ENCODE assay signal across 29 cellular contexts in the genomic region with DNA sequence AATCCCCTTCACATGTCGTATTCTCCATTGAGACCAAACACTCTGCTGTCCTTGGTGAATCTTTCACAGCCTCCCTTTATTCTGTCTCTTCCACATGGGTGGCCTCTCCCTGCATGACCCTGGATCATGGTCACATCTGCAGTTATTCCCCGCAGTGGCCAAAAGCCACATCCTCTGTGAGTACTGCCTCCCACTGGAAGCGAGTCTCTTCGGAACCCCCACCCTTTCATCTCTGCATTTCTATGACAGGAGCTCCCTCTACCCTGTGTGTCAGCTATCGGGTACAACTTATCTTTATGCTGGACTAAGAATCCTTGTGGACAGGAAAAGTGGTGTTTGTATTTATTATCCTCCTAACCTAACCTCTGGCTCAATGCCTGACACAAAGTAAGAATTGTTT. TPM values are rescaled to one million over a fixed set of nuclear protein-coding genes. Genes with fewer than 3 reads are reported as not detected.
"Had no signal": no experiment of that assay in that cellular context is flagged by ENCODE, and none has a peak within 500 bp of the region (broad histone marks: within the 10 kb centered on the region; RNA-seq: fewer than 3 reads in every experiment).

No MANE protein-coding gene starts in this region.

- H3K4me1 ChIP-seq: gastroesophageal sphincter, lower lobe of right lung, pancreas, right lobe of liver, testis, upper lobe of right lung, vagina had no signal

- H3K4me1 Mint-ChIP-seq: mesothelial cell of epicardium; natural killer cell; stimulated activated naive CD8-positive, alpha-beta T cell treated with anti-CD3 and anti-CD28 coated beads, Interleukin-15, amount 100 ng/mL, for 72 hours had no signal

- H3K36me3 Mint-ChIP-seq: memory B cell; mesothelial cell of epicardium; natural killer cell; stimulated activated naive B cell treated with anti-CD40 and anti-IgM and Interleukin-4, amounts not matched to agents 10 μg/mL and 1 μg/mL and 100 μg/mL, for 72 hours had no signal

- FAIRE-seq: colon, pancreas had no signal

- H3K27me3 Mint-ChIP-seq: dendritic cell treated with granulocyte-macrophage colony-stimulating factor and Interleukin-4, amounts not matched to agents 40 ng/mL and 50 ng/mL, for 4 days had no signal

- DNase-seq: effector memory CD8-positive, alpha-beta T cell; foreskin fibroblast; hippocampal formation; kidney glomerular epithelial cell; lower lobe of right lung; natural killer cell; occipital lobe; pancreas; right lobe of liver; spleen; stimulated activated CD4-positive, alpha-beta T cell treated with anti-CD3 and anti-CD28 coated beads, Interleukin-15, amount 100 ng/mL, for 24 hours; stimulated activated CD4-positive, alpha-beta T cell treated with anti-CD3 and anti-CD28 coated beads, Interleukin-1b, Interleukin-23, amount 100 ng/mL, for 48 hours; stimulated activated CD4-positive, alpha-beta T cell treated with anti-CD3 and anti-CD28 coated beads, Interleukin-4, amount 100 ng/mL, for 4 hours; stimulated activated naive B cell treated with anti-CD40 and anti-IgM and Interleukin-4, amounts not matched to agents 10 μg/mL and 1 μg/mL and 100 μg/mL, for 72 hours; stimulated activated naive CD8-positive, alpha-beta T cell treated with anti-CD3 and anti-CD28 coated beads, Interleukin-15, amount 100 ng/mL, for 72 hours; testis; upper lobe of right lung had no signal

- ATAC-seq: effector memory CD8-positive, alpha-beta T cell; gastroesophageal sphincter; left lobe of liver; lower lobe of right lung; natural killer cell; pancreas; stimulated activated naive B cell treated with anti-CD40 and anti-IgM and Interleukin-4, amounts not matched to agents 10 μg/mL and 1 μg/mL and 100 μg/mL, for 72 hours; stimulated activated naive CD8-positive, alpha-beta T cell treated with anti-CD3 and anti-CD28 coated beads, Interleukin-15, amount 100 ng/mL, for 72 hours; upper lobe of right lung had no signal

- H3K36me3 ChIP-seq: esophagus muscularis mucosa, gastroesophageal sphincter, lower lobe of right lung, pancreas, right lobe of liver, spleen, tibial nerve, upper lobe of right lung, vagina had no signal

- H3K27ac Mint-ChIP-seq: dendritic cell treated with granulocyte-macrophage colony-stimulating factor and Interleukin-4, amounts not matched to agents 40 ng/mL and 50 ng/mL, for 4 days; effector memory CD8-positive, alpha-beta T cell; memory B cell; mesothelial cell of epicardium; natural killer cell; progenitor cell of endocrine pancreas; stimulated activated naive B cell treated with anti-CD40 and anti-IgM and Interleukin-4, amounts not matched to agents 10 μg/mL and 1 μg/mL and 100 μg/mL, for 72 hours; stimulated activated naive CD8-positive, alpha-beta T cell treated with anti-CD3 and anti-CD28 coated beads, Interleukin-15, amount 100 ng/mL, for 72 hours had no signal

- H3K27ac ChIP-seq: epithelial cell of prostate, esophagus muscularis mucosa, gastroesophageal sphincter, lower lobe of right lung, pancreas, right lobe of liver, testis, tibial nerve, upper lobe of right lung, vagina had no signal

- H3K4me3 Mint-ChIP-seq: dendritic cell treated with granulocyte-macrophage colony-stimulating factor and Interleukin-4, amounts not matched to agents 40 ng/mL and 50 ng/mL, for 4 days; effector memory CD8-positive, alpha-beta T cell; memory B cell; mesothelial cell of epicardium; natural killer cell; stimulated activated naive B cell treated with anti-CD40 and anti-IgM and Interleukin-4, amounts not matched to agents 10 μg/mL and 1 μg/mL and 100 μg/mL, for 72 hours; stimulated activated naive CD8-positive, alpha-beta T cell treated with anti-CD3 and anti-CD28 coated beads, Interleukin-15, amount 100 ng/mL, for 72 hours had no signal

- H3K9me3 ChIP-seq: esophagus muscularis mucosa, gastroesophageal sphincter, lower lobe of right lung, pancreas, right lobe of liver, spleen, testis, tibial nerve, upper lobe of right lung, vagina had no signal

- H3K9me3 Mint-ChIP-seq: dendritic cell treated with granulocyte-macrophage colony-stimulating factor and Interleukin-4, amounts not matched to agents 40 ng/mL and 50 ng/mL, for 4 days; effector memory CD8-positive, alpha-beta T cell; memory B cell; mesothelial cell of epicardium; natural killer cell; stimulated activated naive B cell treated with anti-CD40 and anti-IgM and Interleukin-4, amounts not matched to agents 10 μg/mL and 1 μg/mL and 100 μg/mL, for 72 hours; stimulated activated naive CD8-positive, alpha-beta T cell treated with anti-CD3 and anti-CD28 coated beads, Interleukin-15, amount 100 ng/mL, for 72 hours had no signal

- H3K4me3 ChIP-seq: esophagus muscularis mucosa, gastroesophageal sphincter, lower lobe of right lung, pancreas, right lobe of liver, spleen, testis, tibial nerve, upper lobe of right lung, vagina had no signal

- H3K27me3 ChIP-seq: esophagus muscularis mucosa, gastroesophageal sphincter, pancreas, right lobe of liver, spleen, testis, tibial nerve, upper lobe of right lung, vagina had no signal

RNA-seq across cellular contexts. Expression of a gene that starts 48.6 kb away (rescaled TPM):
- total RNA-seq: myocyte, natural killer cell had no signal
